23 cellular contexts compared by ENCODE assay signal in the genomic region with DNA sequence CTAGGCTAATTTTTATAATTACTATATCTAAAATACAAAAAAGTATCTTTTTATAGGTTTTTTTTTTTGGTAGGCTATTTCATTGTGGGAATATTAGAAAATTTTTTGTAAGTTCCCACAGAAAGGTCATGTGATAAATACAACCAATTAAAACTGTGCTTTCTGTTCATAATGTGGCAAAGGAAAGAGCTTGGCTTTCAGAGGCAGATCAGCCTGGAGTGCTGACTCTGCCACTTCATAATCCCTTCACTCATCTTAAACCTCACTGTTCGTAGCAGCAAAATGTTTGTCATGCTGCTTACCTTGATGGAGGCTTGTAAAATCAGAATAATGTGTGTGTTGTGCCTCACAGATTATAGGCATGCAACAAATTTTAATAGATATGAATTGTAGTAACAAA.
DNase-seq lines count a peak whose midpoint lies in the region; ATAC-seq, FAIRE-seq and TF ChIP-seq lines count a peak whose summit lies in the region.
"Had no signal": no experiment of that assay in that cellular context is flagged by ENCODE, and none has a peak within 500 bp of the region (broad histone marks: within the 10 kb centered on the region; RNA-seq: fewer than 3 reads in every experiment).

No MANE protein-coding gene starts in this region.

- TF ChIP-seq CTCF in fibroblast of lung (conservative IDR thresholded peaks at IDR 0.05 in 1 of 2, IDR thresholded peaks at IDR 0.05 in 1 of 2; ENCODE audit: low read depth in 1 of 2, low read length in 2 of 2), result no peak
- no peak for TF ChIP-seq CTCF in pancreas (IDR thresholded peaks at IDR 0.05)
- no peak for TF ChIP-seq CTCF in OCI-LY7 (conservative IDR thresholded peaks at IDR 0.05; ENCODE audit: low read length)

- WGBS in pancreas, 2 donors, result 75 to 84% methylated on average over 1 of the region's 1 CpG

- H3K9me2 ChIP-seq in OCI-LY7 (ENCODE audit: insufficient read depth, low read length), result no peaks in the 10 kb centered on the region

- H3K27ac ChIP-seq in fibroblast of lung (ENCODE audit: insufficient read depth, low read length), result no peak overlapping the region
- H3K27ac ChIP-seq in pancreas, result no peak overlapping the region
- no peak overlapping the region for H3K27ac ChIP-seq in OCI-LY7 (ENCODE audit: low read depth, low read length, poor library complexity, severe bottlenecking)
- H3K27ac ChIP-seq: brain microvascular endothelial cell, esophagus muscularis mucosa, gastroesophageal sphincter, right lobe of liver had no signal

- no peaks in the 10 kb centered on the region for H3K36me3 ChIP-seq in fibroblast of lung (ENCODE audit: control insufficient read depth, insufficient read depth, low read length)
- H3K36me3 ChIP-seq in pancreas, result no peaks in the 10 kb centered on the region
- no peaks in the 10 kb centered on the region for H3K36me3 ChIP-seq in OCI-LY7 (ENCODE audit: insufficient read depth, low read length)
- H3K36me3 ChIP-seq: brain microvascular endothelial cell, right lobe of liver had no signal

- H3K4me3 ChIP-seq in fibroblast of lung (replicated peaks in 1 of 4; ENCODE audit: control extremely low read depth in 1 of 4, insufficient read depth in 1 of 4, low read depth in 3 of 4, low read length in 4 of 4), result no peak overlapping the region
- H3K4me3 ChIP-seq in pancreas, result no peak overlapping the region
- no peak overlapping the region for H3K4me3 ChIP-seq in OCI-LY7 (ENCODE audit: low read depth, low read length, poor library complexity, severe bottlenecking)
- H3K4me3 ChIP-seq: esophagus muscularis mucosa, gastroesophageal sphincter, right lobe of liver had no signal

- no peaks in the 10 kb centered on the region for H4K20me1 ChIP-seq in fibroblast of lung (ENCODE audit: control insufficient read depth, extremely low read depth, insufficient read depth, low read length)
- no peaks in the 10 kb centered on the region for H4K20me1 ChIP-seq in OCI-LY7 (ENCODE audit: insufficient read depth, low read length)

- H3K9me3 ChIP-seq in fibroblast of lung (ENCODE audit: control insufficient read depth, insufficient read depth, low read depth, low read length) (no peaks in the 10 kb centered on the region), pancreas (no peaks in the 10 kb centered on the region), OCI-LY7 (ENCODE audit: low read length) (no peaks in the 10 kb centered on the region)
- H3K9me3 ChIP-seq: esophagus muscularis mucosa, gastroesophageal sphincter, right lobe of liver had no signal

- CTCF ChIA-PET in OCI-LY7 (lab: Charles Lee; ENCODE audit: unreplicated experiment), result no interaction called here

- no peaks in the 10 kb centered on the region for H3K79me2 ChIP-seq in fibroblast of lung (ENCODE audit: control insufficient read depth, insufficient read depth, low read length)
- H3K79me2 ChIP-seq in OCI-LY7 (ENCODE audit: insufficient read depth, low read depth, low read length), result no peaks in the 10 kb centered on the region

- H2AFZ ChIP-seq in fibroblast of lung (ENCODE audit: low read length) (peak overlapping the region; percentile 63), OCI-LY7 (ENCODE audit: low read length) (no peak overlapping the region)

- H3K4me1 ChIP-seq in fibroblast of lung (ENCODE audit: control insufficient read depth, extremely low read depth, insufficient read depth, low read length) (no peaks in the 10 kb centered on the region), pancreas (no peaks in the 10 kb centered on the region), OCI-LY7 (ENCODE audit: insufficient read depth, low read length, poor library complexity, severe bottlenecking) (no peaks in the 10 kb centered on the region)
- H3K4me1 ChIP-seq: gastroesophageal sphincter, right lobe of liver had no signal

- no peak for FAIRE-seq in pancreas (lab: Jason Lieb, UNC)
- FAIRE-seq: colon had no signal

- POLR2A ChIA-PET in OCI-LY7 (lab: Charles Lee), result interaction anchor here (0.8 kb wide), 1 partner anchor 26 kb away, joined by 3 read pairs; no protein-coding TSS in a partner anchor

- peak in 3 of 4 donors; percentile 44 to 68 (median 66) for ATAC-seq in pancreas
- ATAC-seq: effector memory CD8-positive, alpha-beta T cell; gastroesophageal sphincter; natural killer cell; right lobe of liver had no signal

- H3K4me2 ChIP-seq in fibroblast of lung (ENCODE audit: extremely low read depth, insufficient read depth, low read length), result peak overlapping the region; percentile 23
- H3K4me2 ChIP-seq in OCI-LY7 (ENCODE audit: low read length), result no peak overlapping the region

- no peaks in the 10 kb centered on the region for H3K27me3 ChIP-seq in fibroblast of lung (ENCODE audit: control insufficient read depth, insufficient read depth, low read length)
- no peaks in the 10 kb centered on the region for H3K27me3 ChIP-seq in pancreas
- H3K27me3 ChIP-seq: brain microvascular endothelial cell, esophagus muscularis mucosa, gastroesophageal sphincter, right lobe of liver had no signal

- intact Hi-C loops in pancreas (cut with DNase I) (no loop called here), OCI-LY7 (cut with micrococcal nuclease; ENCODE audit: unreplicated experiment) (no loop called here)

- DNase-seq in ELR (ENCODE audit: low read depth) (peak; percentile 52), NCI-H1436 treated with DMSO at 0.1 percent for 48 hours (lab: John Stamatoyannopoulos, UW) (peak; percentile 55), fibroblast of lung (ENCODE audit: low read depth in 2 of 2) (peak in 1 of 2 donors; percentile 39), pancreas (no peak), NCI-H2196 (lab: John Stamatoyannopoulos, UW; ENCODE audit: unreplicated experiment) (no peak), NCI-H1694 (lab: John Stamatoyannopoulos, UW) (no peak), OCI-LY7 (ENCODE audit: low spot score) (no peak), GOT3 (lab: John Stamatoyannopoulos, UW) (no peak)
- DNase-seq: activated CD4-positive, CD25-positive, alpha-beta regulatory T cell treated with anti-CD3 and anti-CD28 coated beads, Interleukin-2, amount 50 U/mL, for 72 hours; activated T-cell treated with anti-CD3 and anti-CD28 coated beads, Interleukin-2, amount 50 U/mL, for 1 hour; brain microvascular endothelial cell; CD4-positive, alpha-beta T cell; effector memory CD8-positive, alpha-beta T cell; KBM-7; left cardiac atrium; natural killer cell; NCI-H2107; NCI-H524 treated with DMSO at 0.1 percent for 48 hours; right lobe of liver; T1000 had no signal

- BruUV-seq in OCI-LY7 (replicated peaks; lab: Mats Ljungman, UMichigan), result no TSS peak

- H3K9ac ChIP-seq in fibroblast of lung (ENCODE audit: insufficient read depth, low read length), result no peak overlapping the region

Comparison
In these comparisons a context has a peak if more than half of its experiments do, and no peak if none do; other contexts are left out.
1. DNase-seq: peak in ELR (single experiment) and NCI-H1436 treated with DMSO at 0.1 percent for 48 hours (single experiment); none in pancreas (0 of 6), NCI-H2196 (single experiment), NCI-H1694 (single experiment), OCI-LY7 (single experiment) and GOT3 (single experiment).